8 cellular contexts compared by ENCODE assay signal in the genomic region with DNA sequence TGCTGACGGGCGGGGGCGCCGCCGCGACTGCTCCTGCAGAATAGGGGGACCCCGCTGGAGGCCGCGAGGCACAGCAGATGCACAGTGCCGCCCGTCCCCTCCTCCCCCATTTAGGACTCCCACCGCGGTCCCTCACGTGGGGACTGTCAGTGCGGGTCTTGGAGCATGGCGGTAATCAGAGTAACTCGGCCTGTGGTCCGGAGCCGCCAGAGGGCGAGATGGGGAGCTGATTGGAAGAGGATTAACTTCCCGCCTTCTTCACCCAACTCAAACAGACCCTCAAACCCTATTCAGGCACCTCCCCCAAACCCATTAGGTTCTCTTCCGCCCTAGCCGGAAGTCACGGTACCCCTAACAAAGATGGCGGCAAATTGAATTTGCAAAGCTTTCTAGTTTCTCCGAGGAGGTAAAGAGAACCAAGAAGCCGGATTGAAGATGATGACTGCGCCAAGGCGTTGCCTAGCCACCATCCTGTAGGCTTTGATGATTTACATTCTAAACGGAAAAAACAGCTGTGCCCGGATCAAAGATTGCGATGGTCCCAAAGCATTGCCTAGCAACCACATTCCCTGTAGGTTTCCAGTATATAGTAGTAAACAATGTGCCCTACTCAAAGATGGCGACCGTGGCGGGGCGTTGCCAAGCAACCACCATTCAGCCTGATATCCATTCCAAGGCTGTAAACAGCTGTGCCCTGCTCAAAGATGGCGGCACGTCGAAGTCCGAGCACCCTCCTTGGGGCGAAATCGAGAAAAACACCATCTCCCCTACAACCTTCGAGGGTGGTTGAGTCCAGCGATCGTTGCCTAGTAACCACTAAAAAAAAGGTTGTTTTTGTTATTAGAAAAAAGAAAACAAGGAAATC. TPM values are rescaled to one million over a fixed set of nuclear protein-coding genes. Genes with fewer than 3 reads are reported as not detected.
DNase-seq lines count a peak whose midpoint lies in the region; ATAC-seq and TF ChIP-seq lines count a peak whose summit lies in the region.

A gene with protein sequence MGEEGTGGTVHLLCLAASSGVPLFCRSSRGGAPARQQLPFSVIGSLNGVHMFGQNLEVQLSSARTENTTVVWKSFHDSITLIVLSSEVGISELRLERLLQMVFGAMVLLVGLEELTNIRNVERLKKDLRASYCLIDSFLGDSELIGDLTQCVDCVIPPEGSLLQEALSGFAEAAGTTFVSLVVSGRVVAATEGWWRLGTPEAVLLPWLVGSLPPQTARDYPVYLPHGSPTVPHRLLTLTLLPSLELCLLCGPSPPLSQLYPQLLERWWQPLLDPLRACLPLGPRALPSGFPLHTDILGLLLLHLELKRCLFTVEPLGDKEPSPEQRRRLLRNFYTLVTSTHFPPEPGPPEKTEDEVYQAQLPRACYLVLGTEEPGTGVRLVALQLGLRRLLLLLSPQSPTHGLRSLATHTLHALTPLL (minus strand): TSS at position 296 of the 865 bp plus-strand sequence. CDS start 186 bp downstream, at position 110.

- intact Hi-C loops in Calu3 (cut with micrococcal nuclease; ENCODE audit: unreplicated experiment): no loop called here

- TSS peak; percentile 64 for BruUV-seq in Calu3 (replicated peaks; lab: Mats Ljungman, UMichigan)

- H3K27ac Mint-ChIP-seq in Calu3 (ENCODE audit: unreplicated experiment) (peak within 1 kb of the TSS; percentile 81), nephron (peak within 1 kb of the TSS; percentile 98 to 99 (median 99))

- DNase-seq in Calu3: peak; percentile 93
- DNase-seq in M059J (ENCODE audit: low read depth): peak; percentile 98
- peak; percentile 98 for DNase-seq in SHP77 treated with DMSO at 0.1 percent for 48 hours (lab: John Stamatoyannopoulos, UW)
- peak; percentile 76 for DNase-seq in activated gamma-delta T cell (lab: John Stamatoyannopoulos, UW)
- peak; percentile 99 for DNase-seq in fibroblast of the conjunctiva (ENCODE audit: low read depth)
- peak; percentile 90 for DNase-seq in stimulated activated naive CD8-positive, alpha-beta T cell treated with anti-CD3 and anti-CD28 coated beads, Interleukin-15, Interleukin-2, amounts not matched to agents 100 U/mL and 50 U/mL, for 24 hours

- H3K27me3 Mint-ChIP-seq in Calu3 (ENCODE audit: unreplicated experiment) (no peaks in the 10 kb centered on the region), nephron (ENCODE audit: low read depth) (peaks cover 5% of the 10 kb centered on the region)

- ATAC-seq in GM21717 (IDR thresholded peaks at IDR 0.05; ENCODE audit: unreplicated experiment): peak; percentile 40
- peak; percentile 82 for ATAC-seq in stimulated activated naive CD8-positive, alpha-beta T cell treated with anti-CD3 and anti-CD28 coated beads, Interleukin-15, Interleukin-2, amounts not matched to agents 100 U/mL and 50 U/mL, for 24 hours

- H3K4me1 Mint-ChIP-seq in Calu3 (ENCODE audit: low read depth, unreplicated experiment): peaks cover 9% of the 10 kb centered on the region
- H3K4me1 Mint-ChIP-seq in nephron: peaks cover 37% of the 10 kb centered on the region

- peaks cover 35% of the 10 kb centered on the region for H3K36me3 Mint-ChIP-seq in Calu3 (ENCODE audit: insufficient read depth, unreplicated experiment)
- no peaks in the 10 kb centered on the region for H3K36me3 Mint-ChIP-seq in nephron (ENCODE audit: low read depth)

- CTCF ChIA-PET in Calu3 (lab: Charles Lee): interaction anchor here (0.6 to 1.3 kb wide), 4 partner anchors 55 to 402 kb away, joined by 3 to 5 read pairs (median 3); no protein-coding TSS in a partner anchor

- H3K9me3 Mint-ChIP-seq in Calu3 (ENCODE audit: low read depth, unreplicated experiment) (no peaks in the 10 kb centered on the region), nephron (no peaks in the 10 kb centered on the region)

- no peak for TF ChIP-seq CTCF in Calu3 (IDR thresholded peaks at IDR 0.05; ENCODE audit: unreplicated experiment)
- TF ChIP-seq CTCF in nephron (IDR thresholded peaks at IDR 0.05; ENCODE audit: unreplicated experiment in 3 of 3): peak; percentile 40 to 52 (median 41)

- H3K4me3 Mint-ChIP-seq in Calu3 (ENCODE audit: low read depth, unreplicated experiment) (peak within 1 kb of the TSS; percentile 76), nephron (peak within 1 kb of the TSS; percentile 91 to 97 (median 93))

RNA-seq across cellular contexts. Expression of the gene that starts here (rescaled TPM):
- total RNA-seq in Calu3 (2022): 12.2 and 17.0 TPM in 2 replicates
- 23.2 and 28.6 TPM in 2 replicates for total RNA-seq in M059J (2014; rRNA removed; shearing (Covaris generic))

Comparison
In these comparisons a context has a peak if more than half of its experiments do, and no peak if none do; other contexts are left out.
1. Peak in every context shown above with its lines: DNase-seq and ATAC-seq.